Comparison of ENCODE assay signal across 14 cellular contexts in genomic region chr1:197466813-197467212, GRCh38.
DNase-seq lines count a peak whose midpoint lies in the region; ATAC-seq and TF ChIP-seq lines count a peak whose summit lies in the region.
"Had no signal": no experiment of that assay in that cellular context is flagged by ENCODE, and none has a peak within 500 bp of the region (broad histone marks: within the 10 kb centered on the region; RNA-seq: fewer than 3 reads in every experiment).

No MANE protein-coding gene starts in this region.

- no peak for TF ChIP-seq CTCF in testis (IDR thresholded peaks at IDR 0.05)

- H3K4me1 ChIP-seq in testis: peaks cover 44% of the 10 kb centered on the region
- H3K4me1 ChIP-seq in CD8-positive, alpha-beta memory T cell (ENCODE audit: insufficient read depth, low read length): no peaks in the 10 kb centered on the region
- H3K4me1 ChIP-seq: HAP-1 had no signal

- POLR2A ChIA-PET in HEK293T (lab: Yijun Ruan, JAX): no interaction called here
- POLR2A ChIA-PET in CD8-positive, alpha-beta memory T cell (lab: Charles Lee): no interaction called here

- no peaks in the 10 kb centered on the region for H3K9me3 ChIP-seq in SK-N-MC (ENCODE audit: low read depth, low read length)
- no peaks in the 10 kb centered on the region for H3K9me3 ChIP-seq in testis
- no peaks in the 10 kb centered on the region for H3K9me3 ChIP-seq in CD8-positive, alpha-beta memory T cell (ENCODE audit: low read length)
- H3K9me3 ChIP-seq: HAP-1 had no signal

- H3K27me3 Mint-ChIP-seq in CD8-positive, alpha-beta memory T cell: peaks cover 3 to 12% of the 10 kb centered on the region in 2 donors
- H3K27me3 Mint-ChIP-seq: CD4-positive, alpha-beta T cell had no signal

- ATAC-seq in activated naive CD4-positive, alpha-beta T cell treated with anti-CD3 and anti-CD28 coated beads, Interleukin-2, amount 50 U/mL, for 72 hours: no peak

- H3K36me3 ChIP-seq in SK-N-MC (ENCODE audit: insufficient read depth, low read length) (no peaks in the 10 kb centered on the region), testis (ENCODE audit: low read depth, missing control alignments) (no peaks in the 10 kb centered on the region)
- H3K36me3 ChIP-seq in CD8-positive, alpha-beta memory T cell (ENCODE audit: insufficient read depth, low read length): no peaks in the 10 kb centered on the region
- H3K36me3 ChIP-seq: HAP-1 had no signal

- H3K9ac ChIP-seq in SK-N-MC (ENCODE audit: insufficient read length): no peak overlapping the region

- H3K9me3 Mint-ChIP-seq in activated naive CD4-positive, alpha-beta T cell treated with anti-CD3 and anti-CD28 coated beads, Interleukin-2, amount 50 U/mL, for 72 hours: no peaks in the 10 kb centered on the region
- H3K9me3 Mint-ChIP-seq in CD8-positive, alpha-beta memory T cell: no peaks in the 10 kb centered on the region
- H3K9me3 Mint-ChIP-seq: CD4-positive, alpha-beta T cell had no signal

- peak; percentile 83 for DNase-seq in GF-D8 (lab: John Stamatoyannopoulos, UW)
- no peak for DNase-seq in HEK293T (ENCODE audit: extremely low spot score)
- DNase-seq in SK-N-MC (ENCODE audit: low read depth, low spot score): no peak
- peak; percentile 52 to 75 for DNase-seq in erythroblast (lab: John Stamatoyannopoulos, UW)
- DNase-seq in activated naive CD4-positive, alpha-beta T cell treated with anti-CD3 and anti-CD28 coated beads, Interleukin-2, amount 50 U/mL, for 72 hours (ENCODE audit: low spot score in 2 of 2): no peak
- no peak for DNase-seq in GM19238 (ENCODE audit: insufficient read length, low spot score)
- no peak for DNase-seq in testis
- DNase-seq in CD8-positive, alpha-beta memory T cell: no peak
- DNase-seq: C1 segment of cervical spinal cord; CD4-positive, alpha-beta T cell; DMS79 had no signal

- no peak overlapping the region for H3K4me3 Mint-ChIP-seq in CD8-positive, alpha-beta memory T cell
- H3K4me3 Mint-ChIP-seq: B cell; CD4-positive, alpha-beta T cell had no signal

- no peak overlapping the region for H3K27ac Mint-ChIP-seq in activated naive CD4-positive, alpha-beta T cell treated with anti-CD3 and anti-CD28 coated beads, Interleukin-2, amount 50 U/mL, for 72 hours
- no peak overlapping the region for H3K27ac Mint-ChIP-seq in CD8-positive, alpha-beta memory T cell
- H3K27ac Mint-ChIP-seq: B cell; CD4-positive, alpha-beta T cell had no signal

- intact Hi-C loops in testis (cut with DNase I; ENCODE audit: low total_unique reads): no loop called here

- no peak overlapping the region for H3K4me3 ChIP-seq in SK-N-MC
- H3K4me3 ChIP-seq in testis: no peak overlapping the region
- no peak overlapping the region for H3K4me3 ChIP-seq in CD8-positive, alpha-beta memory T cell (ENCODE audit: low read length)
- H3K4me3 ChIP-seq: HAP-1 had no signal

- CTCF ChIA-PET in HEK293T (lab: Yijun Ruan, JAX): no interaction called here
- CTCF ChIA-PET in CD8-positive, alpha-beta memory T cell (lab: Charles Lee): no interaction called here

- H3K4me1 Mint-ChIP-seq in CD8-positive, alpha-beta memory T cell: no peaks in the 10 kb centered on the region
- H3K4me1 Mint-ChIP-seq: B cell had no signal

- no peaks in the 10 kb centered on the region for H3K27me3 ChIP-seq in testis
- no peaks in the 10 kb centered on the region for H3K27me3 ChIP-seq in CD8-positive, alpha-beta memory T cell (ENCODE audit: insufficient read depth, low read length, poor library complexity, severe bottlenecking)

- no peaks in the 10 kb centered on the region for H3K36me3 Mint-ChIP-seq in activated naive CD4-positive, alpha-beta T cell treated with anti-CD3 and anti-CD28 coated beads, Interleukin-2, amount 50 U/mL, for 72 hours
- H3K36me3 Mint-ChIP-seq in CD8-positive, alpha-beta memory T cell: no peaks in the 10 kb centered on the region

- no peak for TF ChIP-seq POLR2A in erythroblast (IDR thresholded peaks at IDR 0.05; ENCODE audit: low read length)
- no peak for TF ChIP-seq POLR2A in testis (IDR thresholded peaks at IDR 0.05)

- peak overlapping the region; percentile 34; the same call in 1 of the 2 replicates for H3K27ac ChIP-seq in SK-N-MC
- H3K27ac ChIP-seq in testis: no peak overlapping the region
- H3K27ac ChIP-seq in CD8-positive, alpha-beta memory T cell (ENCODE audit: low read depth, low read length): no peak overlapping the region
- H3K27ac ChIP-seq: HL-60 had no signal

- WGBS in testis, 2 donors: 50 to 61% methylated on average over 3 of the region's 3 CpGs

TF ChIP-seq in HEK293T, 16 proteins besides CTCF, POLR2A, EP300 and RAD21:
- no peak for TF ChIP-seq ARNT (IDR thresholded peaks at IDR 0.05)
- no peak for TF ChIP-seq L3MBTL2 (conservative IDR thresholded peaks at IDR 0.05)
- peak; percentile 7; the same call in 1 of the 2 replicates for TF ChIP-seq CTBP1 (IDR thresholded peaks at IDR 0.05; ENCODE audit: borderline replicate concordance)
- TF ChIP-seq PKNOX1 (IDR thresholded peaks at IDR 0.05): peak; percentile 80
- no peak for TF ChIP-seq ZNF384 (IDR thresholded peaks at IDR 0.05)

Comparison
In these comparisons a context has a peak if more than half of its experiments do, and no peak if none do; other contexts are left out.
1. DNase-seq: peak in GF-D8 (single experiment) and erythroblast (2 of 2); none in HEK293T (single experiment), SK-N-MC (single experiment), activated naive CD4-positive, alpha-beta T cell treated with anti-CD3 and anti-CD28 coated beads, Interleukin-2, amount 50 U/mL, for 72 hours (0 of 2), GM19238 (single experiment), testis (single experiment) and CD8-positive, alpha-beta memory T cell (0 of 5).